ENCODE assay signal across 27 cellular contexts in the genomic region with DNA sequence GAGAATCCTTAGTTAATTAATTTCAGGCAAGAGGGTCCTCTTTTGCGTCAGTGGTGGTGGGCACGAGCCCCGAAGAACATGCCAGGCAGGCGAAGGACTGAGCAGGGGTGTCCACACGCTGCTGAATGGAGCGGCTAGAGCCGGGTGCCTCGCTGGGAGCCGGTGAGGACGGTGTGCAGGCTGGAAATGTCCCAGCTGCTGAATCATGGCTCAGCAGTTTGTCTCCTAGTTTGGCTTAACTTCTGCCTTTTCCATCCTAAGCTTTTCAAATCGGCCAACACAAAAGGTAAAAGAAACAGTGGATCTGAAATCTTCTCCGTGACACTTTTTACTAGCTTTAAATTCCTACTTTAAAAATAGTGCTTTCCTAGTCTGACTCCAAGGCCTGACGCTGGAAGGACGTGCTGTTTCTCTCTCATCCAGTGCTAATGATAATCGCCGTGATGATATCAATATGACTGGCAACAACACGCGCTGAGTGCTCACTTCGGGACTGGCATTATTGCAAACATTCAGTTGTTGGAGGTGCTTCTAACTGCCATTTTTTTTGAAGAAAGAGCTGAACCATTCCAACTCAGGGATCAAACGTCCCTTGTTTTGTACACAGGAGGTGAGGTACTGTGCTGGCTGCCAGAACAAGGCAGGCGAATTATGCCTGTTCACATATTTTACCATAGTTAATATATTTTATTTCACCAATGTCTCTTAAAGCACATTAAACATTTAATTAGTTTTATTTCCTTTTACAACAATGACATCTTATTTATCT. TPM values are rescaled to one million over a fixed set of nuclear protein-coding genes. Genes with fewer than 3 reads are reported as not detected.
DNase-seq lines count a peak whose midpoint lies in the region; ATAC-seq and TF ChIP-seq lines count a peak whose summit lies in the region.
"Had no signal": no experiment of that assay in that cellular context is flagged by ENCODE, and none has a peak within 500 bp of the region (broad histone marks: within the 10 kb centered on the region; RNA-seq: fewer than 3 reads in every experiment).

No MANE protein-coding gene starts in this region.

- H3K9me2 ChIP-seq in SK-N-SH, result no peaks in the 10 kb centered on the region

- POLR2A ChIA-PET in SK-N-SH (lab: Yijun Ruan, JAX), result no interaction called here

- H3K4me1 ChIP-seq in SK-N-SH (ENCODE audit: control insufficient read depth in 1 of 2, insufficient read depth in 2 of 2, low read depth in 1 of 2, low read length in 1 of 2), result peaks cover 0 to 16% of the 10 kb centered on the region in 2 experiments; a peak in 2 of 4 replicates
- peaks cover 0 to 6% (median 2%) of the 10 kb centered on the region in 4 donors for H3K4me1 ChIP-seq in esophagus muscularis mucosa
- H3K4me1 ChIP-seq: A549, adrenal gland, upper lobe of right lung had no signal

- TF ChIP-seq POLR2A in esophagus muscularis mucosa (IDR thresholded peaks at IDR 0.05; ENCODE audit: low read depth), result no peak

- H3K4me3 Mint-ChIP-seq in activated CD4-positive, alpha-beta T cell treated with anti-CD3 and anti-CD28 coated beads, Interleukin-2, amount 10 ng/mL, durations not matched to agents 24 days and 14 days, result no peak overlapping the region
- H3K4me3 Mint-ChIP-seq: HFFc6; immature natural killer cell; stimulated activated naive CD8-positive, alpha-beta T cell treated with anti-CD3 and anti-CD28 coated beads, Interleukin-15, amount 100 ng/mL, for 72 hours; T-helper 2 cell treated with Interferon-gamma antibody and Interleukin-4, amounts not matched to agents 5 μg/mL and 100 μg/mL, for 36 hours; WTC11 had no signal

- CTCF ChIA-PET in SK-N-SH (lab: Yijun Ruan, JAX), result interaction anchor here (0.9 to 2.1 kb wide), 7 partner anchors 10 to 173 kb away, joined by 3 to 5 read pairs (median 4); no protein-coding TSS in a partner anchor

- H4K20me1 ChIP-seq in SK-N-SH (ENCODE audit: insufficient read depth), result no peaks in the 10 kb centered on the region

- H3K4me3 ChIP-seq in SK-N-SH (ENCODE audit: low read depth in 2 of 2, low read length in 1 of 2) (no peak overlapping the region), esophagus muscularis mucosa (peak overlapping the region in 3 of 4 donors; percentile 5 to 15 (median 12))
- H3K4me3 ChIP-seq: A549, adrenal gland, lung, SK-N-MC, upper lobe of right lung had no signal

- TF ChIP-seq EP300 in SK-N-SH (IDR thresholded peaks at IDR 0.05; ENCODE audit: borderline replicate concordance in 1 of 2, low read depth in 1 of 2, low read length in 1 of 2) (no peak), esophagus muscularis mucosa (IDR thresholded peaks at IDR 0.05) (no peak)

- ATAC-seq in SK-N-SH treated with all-trans-retinoic acid at 6 μM for 48 hours, result no peak
- ATAC-seq in GM19035 (IDR thresholded peaks at IDR 0.05; ENCODE audit: unreplicated experiment), result no peak
- ATAC-seq: A549; stimulated activated naive CD8-positive, alpha-beta T cell treated with anti-CD3 and anti-CD28 coated beads, Interleukin-15, amount 100 ng/mL, for 72 hours; upper lobe of right lung had no signal

- no peaks in the 10 kb centered on the region for H3K79me2 ChIP-seq in SK-N-SH (ENCODE audit: insufficient read depth)

- no peak overlapping the region for H3K27ac Mint-ChIP-seq in activated CD4-positive, alpha-beta T cell treated with anti-CD3 and anti-CD28 coated beads, Interleukin-2, amount 10 ng/mL, durations not matched to agents 24 days and 14 days
- H3K27ac Mint-ChIP-seq: HFFc6; immature natural killer cell; stimulated activated naive CD8-positive, alpha-beta T cell treated with anti-CD3 and anti-CD28 coated beads, Interleukin-15, amount 100 ng/mL, for 72 hours; T-helper 2 cell treated with Interferon-gamma antibody and Interleukin-4, amounts not matched to agents 5 μg/mL and 100 μg/mL, for 36 hours; WTC11 had no signal

- H3K27me3 Mint-ChIP-seq in activated CD4-positive, alpha-beta T cell treated with anti-CD3 and anti-CD28 coated beads, Interleukin-2, amount 10 ng/mL, durations not matched to agents 24 days and 14 days, result peaks cover 10% of the 10 kb centered on the region

- H3K36me3 Mint-ChIP-seq in activated CD4-positive, alpha-beta T cell treated with anti-CD3 and anti-CD28 coated beads, Interleukin-2, amount 10 ng/mL, durations not matched to agents 24 days and 14 days (ENCODE audit: low read depth), result no peaks in the 10 kb centered on the region
- H3K36me3 Mint-ChIP-seq: immature natural killer cell, WTC11 had no signal

- no peak overlapping the region for H3K9ac ChIP-seq in SK-N-SH

- intact Hi-C loops in esophagus muscularis mucosa (cut with DNase I), result no loop called here
- intact Hi-C loops in activated CD4-positive, alpha-beta T cell treated with anti-CD3 and anti-CD28 coated beads, Interleukin-2, amount 10 ng/mL, durations not matched to agents 24 days and 14 days (cut with micrococcal nuclease), result no loop called here

- H3K4me1 Mint-ChIP-seq in activated CD4-positive, alpha-beta T cell treated with anti-CD3 and anti-CD28 coated beads, Interleukin-2, amount 10 ng/mL, durations not matched to agents 24 days and 14 days, result peaks cover 2% of the 10 kb centered on the region
- H3K4me1 Mint-ChIP-seq: immature natural killer cell; stimulated activated naive CD8-positive, alpha-beta T cell treated with anti-CD3 and anti-CD28 coated beads, Interleukin-15, amount 100 ng/mL, for 72 hours; WTC11 had no signal

- no peak for TF ChIP-seq RAD21 in SK-N-SH (IDR thresholded peaks at IDR 0.05; ENCODE audit: low read length)

- no peaks in the 10 kb centered on the region for H3K27me3 ChIP-seq in SK-N-SH (ENCODE audit: insufficient read depth)
- peaks cover 0 to 9% (median 0%) of the 10 kb centered on the region in 4 donors for H3K27me3 ChIP-seq in esophagus muscularis mucosa
- H3K27me3 ChIP-seq in layer of hippocampus (ENCODE audit: control insufficient read depth, insufficient read depth, low read length), result no peaks in the 10 kb centered on the region
- H3K27me3 ChIP-seq: upper lobe of right lung had no signal

- WGBS in SK-N-SH (ENCODE audit: low lambda C conversion rate), result 40% methylated on average over 21 of the region's 21 CpGs
- 60% methylated on average over 21 of the region's 21 CpGs for WGBS in esophagus muscularis mucosa

- H3F3A ChIP-seq in SK-N-SH (replicated peaks; ENCODE audit: insufficient read depth), result no peaks in the 10 kb centered on the region

- H3K36me3 ChIP-seq in SK-N-SH (replicated peaks in 1 of 2; ENCODE audit: control insufficient read depth in 1 of 2, insufficient read depth in 2 of 2, low read length in 1 of 2) (no peaks in the 10 kb centered on the region), esophagus muscularis mucosa (no peaks in the 10 kb centered on the region)
- H3K36me3 ChIP-seq: adrenal gland, upper lobe of right lung had no signal

- H3K9me3 Mint-ChIP-seq in activated CD4-positive, alpha-beta T cell treated with anti-CD3 and anti-CD28 coated beads, Interleukin-2, amount 10 ng/mL, durations not matched to agents 24 days and 14 days, result no peaks in the 10 kb centered on the region
- H3K9me3 Mint-ChIP-seq: HFFc6 had no signal

- no peak for TF ChIP-seq CTCF in SK-N-SH (IDR thresholded peaks at IDR 0.05)
- no peak for TF ChIP-seq CTCF in esophagus muscularis mucosa (IDR thresholded peaks at IDR 0.05)

- H2AFZ ChIP-seq in SK-N-SH (ENCODE audit: low read depth), result no peak overlapping the region

- DNase-seq in SK-N-SH, result peak; percentile 47
- DNase-seq in esophagus muscularis mucosa (ENCODE audit: extremely low spot score), result no peak
- peak in 6 of 49 donors; percentile 25 to 52 (median 40) for DNase-seq in substantia nigra (lab: John Stamatoyannopoulos, UW)
- DNase-seq in activated CD4-positive, alpha-beta T cell treated with anti-CD3 and anti-CD28 coated beads, Interleukin-2, amount 10 ng/mL, durations not matched to agents 24 days and 14 days, result no peak
- DNase-seq in NCI-H1694 treated with DMSO at 0.1 percent for 48 hours (lab: John Stamatoyannopoulos, UW), result no peak
- DNase-seq: activated CD4-positive, alpha-beta T cell treated with anti-CD3 and anti-CD28 coated beads, Interleukin-2, amount 50 U/mL, for 4 hours; activated gamma-delta T cell treated with Interleukin-2 at 50 U/mL for 16 hours; adrenal gland; COR-L47; dermis blood vessel endothelial cell; HFFc6; immature natural killer cell; Karpas-422; NCI-H1092; NCI-H2081 treated with DMSO at 0.1 percent for 48 hours; NCI-H510A treated with DMSO at 0.1 percent for 48 hours; NK-92 treated with Interleukin-12 subunit alpha and Interleukin-12 subunit beta, amount 100 ng/mL, for 24 hours; stimulated activated naive CD8-positive, alpha-beta T cell treated with anti-CD3 and anti-CD28 coated beads, Interleukin-15, amount 100 ng/mL, for 72 hours; upper lobe of right lung had no signal

- H3K4me2 ChIP-seq in SK-N-SH, result no peak overlapping the region
- H3K4me2 ChIP-seq: A549 had no signal

- H3K27ac ChIP-seq in SK-N-SH (ENCODE audit: low read depth in 2 of 2, low read length in 1 of 2) (no peak overlapping the region), esophagus muscularis mucosa (replicated peaks in 1 of 4) (peak overlapping the region; percentile 21 to 31 (median 26)), layer of hippocampus (ENCODE audit: low read depth, low read length) (peak overlapping the region; percentile 66), substantia nigra (ENCODE audit: low read depth, low read length, poor library complexity, severe bottlenecking) (peak overlapping the region; percentile 76)
- H3K27ac ChIP-seq: A549, adrenal gland, SK-N-MC, upper lobe of right lung had no signal

- H3K9me3 ChIP-seq in SK-N-SH (no peaks in the 10 kb centered on the region), esophagus muscularis mucosa (no peaks in the 10 kb centered on the region)
- H3K9me3 ChIP-seq: A549, adrenal gland, upper lobe of right lung had no signal

TF ChIP-seq in SK-N-SH, 30 proteins besides CTCF, POLR2A, EP300 and RAD21 (continues in another document):
- TF ChIP-seq FOXM1 (IDR thresholded peaks at IDR 0.05; ENCODE audit: low read depth) (no peak), GABPA (IDR thresholded peaks at IDR 0.05; ENCODE audit: low read depth) (no peak)

TF ChIP-seq in SK-N-SH treated with all-trans-retinoic acid at 6 μM for 48 hours, 23 proteins besides CTCF, POLR2A, EP300 and RAD21 (continues in another document):
- TF ChIP-seq TCF4 (CRISPR knock-in tag; IDR thresholded peaks at IDR 0.05; ENCODE audit: borderline replicate concordance) (no peak), SNAI2 (CRISPR knock-in tag; IDR thresholded peaks at IDR 0.05) (no peak), ZNF565 (CRISPR knock-in tag; conservative IDR thresholded peaks at IDR 0.05; ENCODE audit: low read depth) (no peak)

RNA-seq across cellular contexts. Expression of gene PCSK6, which starts 19.8 kb away (rescaled TPM):
- polyA plus RNA-seq in SK-N-SH (2012; rRNA removed), result 0.03 and 0.10 TPM in 2 replicates
- polyA plus RNA-seq in SK-N-SH (2012; cell fraction: cytosol; rRNA removed), result 0.05 and 0.45 TPM in 2 replicates
- 0.23 and 0.32 TPM in 2 replicates for polyA plus RNA-seq in SK-N-SH (2012; cell fraction: nucleus; rRNA removed)
- total RNA-seq in esophagus muscularis mucosa, result 10 to 100 TPM; 13.6 to 24.1 (median 15.3) TPM
- 4.7 and 5.4 TPM in 2 replicates for total RNA-seq in activated CD4-positive, alpha-beta T cell treated with anti-CD3 and anti-CD28 coated beads, Interleukin-2, amount 10 ng/mL, durations not matched to agents 24 days and 14 days
- total RNA-seq: HFFc6 had no signal

Comparison
In these comparisons a context has a peak if more than half of its experiments do, and no peak if none do; other contexts are left out.
1. H3K27ac ChIP-seq: peak in esophagus muscularis mucosa (4 of 4), layer of hippocampus (single experiment) and substantia nigra (single experiment); none in SK-N-SH (0 of 2).
2. H3K4me3 ChIP-seq: peak in esophagus muscularis mucosa (3 of 4); none in SK-N-SH (0 of 2).